Comparison of ENCODE assay signal across 1 cellular context in the genomic region with DNA sequence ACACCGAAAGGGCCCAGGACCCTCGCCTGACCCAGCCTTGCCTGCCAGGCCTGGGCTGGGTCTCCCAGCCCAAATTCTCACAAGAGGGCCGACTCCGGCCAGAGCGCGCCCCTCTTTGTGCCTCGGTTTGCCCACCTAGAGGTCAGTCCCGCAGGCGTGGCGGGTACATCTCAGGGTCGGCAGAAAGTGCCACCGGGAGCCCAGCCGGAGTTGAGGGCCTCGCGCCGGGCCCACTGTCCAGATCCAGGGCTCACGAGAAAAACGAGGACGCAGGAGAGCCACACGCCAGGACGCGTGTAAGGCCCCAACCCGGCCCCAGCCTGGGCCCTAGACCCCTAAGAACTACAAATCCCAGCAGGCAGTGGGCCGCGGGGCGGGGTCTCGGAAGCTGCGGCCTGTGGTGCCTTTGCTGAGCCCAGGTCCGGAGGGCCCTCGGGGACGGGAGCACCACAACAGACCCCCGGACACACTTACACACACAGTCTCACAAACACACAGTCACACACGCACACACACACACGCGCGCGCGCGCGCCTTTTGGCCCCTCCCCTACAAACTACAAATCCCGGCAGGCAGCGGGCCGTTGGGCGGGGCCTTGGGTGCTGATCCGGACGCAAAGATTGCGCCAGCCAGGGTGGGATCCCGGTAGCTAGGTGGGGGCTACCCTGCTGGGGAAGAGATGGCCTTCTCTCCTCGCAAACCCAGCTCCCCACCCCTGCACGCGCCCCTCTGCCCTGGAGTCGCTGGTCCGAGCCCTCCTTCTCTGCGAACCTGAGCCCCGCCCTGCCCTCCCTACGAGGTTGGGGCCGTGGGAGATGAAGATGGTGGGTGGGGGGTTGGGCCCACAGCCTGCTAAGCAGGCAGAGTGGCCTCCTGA.
TF ChIP-seq lines count a peak whose summit lies in the region.

A gene (plus strand): TSS at position 583 of the 877 bp plus-strand sequence. CDS start 10,752 bp downstream, outside the sequence.

TF ChIP-seq in HepG2, 621 proteins besides CTCF, POLR2A, EP300 and RAD21 (continued from another document and continues in another):
- TF ChIP-seq, protein P1, sequence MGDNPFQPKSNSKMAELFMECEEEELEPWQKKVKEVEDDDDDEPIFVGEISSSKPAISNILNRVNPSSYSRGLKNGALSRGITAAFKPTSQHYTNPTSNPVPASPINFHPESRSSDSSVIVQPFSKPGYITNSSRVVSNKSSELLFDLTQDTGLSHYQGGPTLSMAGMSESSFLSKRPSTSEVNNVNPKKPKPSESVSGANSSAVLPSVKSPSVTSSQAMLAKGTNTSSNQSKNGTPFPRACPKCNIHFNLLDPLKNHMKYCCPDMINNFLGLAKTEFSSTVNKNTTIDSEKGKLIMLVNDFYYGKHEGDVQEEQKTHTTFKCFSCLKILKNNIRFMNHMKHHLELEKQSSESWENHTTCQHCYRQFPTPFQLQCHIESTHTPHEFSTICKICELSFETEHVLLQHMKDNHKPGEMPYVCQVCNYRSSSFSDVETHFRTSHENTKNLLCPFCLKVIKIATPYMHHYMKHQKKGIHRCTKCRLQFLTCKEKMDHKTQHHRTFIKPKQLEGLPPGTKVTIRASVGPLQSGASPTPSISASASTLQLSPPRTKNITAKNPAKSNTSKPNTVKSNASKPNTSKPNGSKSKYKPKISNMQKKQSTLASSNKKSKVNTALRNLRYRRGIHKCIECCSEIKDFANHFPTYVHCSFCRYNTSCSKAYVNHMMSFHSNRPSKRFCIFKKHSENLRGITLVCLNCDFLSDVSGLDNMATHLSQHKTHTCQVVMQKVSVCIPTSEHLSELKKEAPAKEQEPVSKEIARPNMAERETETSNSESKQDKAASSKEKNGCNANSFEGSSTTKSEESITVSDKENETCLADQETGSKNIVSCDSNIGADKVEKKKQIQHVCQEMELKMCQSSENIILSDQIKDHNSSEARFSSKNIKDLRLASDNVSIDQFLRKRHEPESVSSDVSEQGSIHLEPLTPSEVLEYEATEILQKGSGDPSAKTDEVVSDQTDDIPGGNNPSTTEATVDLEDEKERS (CRISPR knock-in tag; IDR thresholded peaks at IDR 0.05) = peak; percentile 82
- TF ChIP-seq, protein P2, sequence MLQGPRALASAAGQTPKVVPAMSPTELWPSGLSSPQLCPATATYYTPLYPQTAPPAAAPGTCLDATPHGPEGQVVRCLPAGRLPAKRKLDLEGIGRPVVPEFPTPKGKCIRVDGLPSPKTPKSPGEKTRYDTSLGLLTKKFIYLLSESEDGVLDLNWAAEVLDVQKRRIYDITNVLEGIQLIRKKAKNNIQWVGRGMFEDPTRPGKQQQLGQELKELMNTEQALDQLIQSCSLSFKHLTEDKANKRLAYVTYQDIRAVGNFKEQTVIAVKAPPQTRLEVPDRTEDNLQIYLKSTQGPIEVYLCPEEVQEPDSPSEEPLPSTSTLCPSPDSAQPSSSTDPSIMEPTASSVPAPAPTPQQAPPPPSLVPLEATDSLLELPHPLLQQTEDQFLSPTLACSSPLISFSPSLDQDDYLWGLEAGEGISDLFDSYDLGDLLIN (CRISPR knock-in tag; IDR thresholded peaks at IDR 0.05; ENCODE audit: borderline replicate concordance) = no peak; the same call in 1 of the 2 replicates
- TF ChIP-seq ZFYVE20 (CRISPR knock-in tag; IDR thresholded peaks at IDR 0.05; ENCODE audit: borderline replicate concordance, low read depth) (0 out of 2 replicates have a peak, but pooled peaks have one; percentile 40), SMARCC2 (IDR thresholded peaks at IDR 0.05) (no peak), ZFAT (CRISPR knock-in tag; conservative IDR thresholded peaks at IDR 0.05) (peak; percentile 80; the same call in 1 of the 2 replicates), ELF1 (CRISPR knock-in tag; IDR thresholded peaks at IDR 0.05) (peak; percentile 86), ZNF773 (CRISPR knock-in tag; IDR thresholded peaks at IDR 0.05; ENCODE audit: borderline replicate concordance) (0 out of 2 replicates have a peak, but pooled peaks have one; percentile 51), ZNF7 (CRISPR knock-in tag; IDR thresholded peaks at IDR 0.05) (no peak), ZNF468 (CRISPR knock-in tag; IDR thresholded peaks at IDR 0.05) (no peak; the same call in 1 of the 2 replicates), ONECUT2 (CRISPR knock-in tag; IDR thresholded peaks at IDR 0.05) (peak; percentile 49; the same call in 1 of the 2 replicates), ZNF720 (CRISPR knock-in tag; IDR thresholded peaks at IDR 0.05) (no peak), HDAC2 (CRISPR knock-in tag; IDR thresholded peaks at IDR 0.05) (peak; percentile 39; the same call in 1 of the 2 replicates), PHF5A (CRISPR knock-in tag; IDR thresholded peaks at IDR 0.05; ENCODE audit: low read depth, unreplicated experiment) (peak; percentile 74), PAWR (CRISPR knock-in tag; IDR thresholded peaks at IDR 0.05; ENCODE audit: borderline replicate concordance) (no peak), ZNF260 (CRISPR knock-in tag; IDR thresholded peaks at IDR 0.05; ENCODE audit: borderline replicate concordance, low read depth) (no peak), TBL1XR1 (IDR thresholded peaks at IDR 0.05; ENCODE audit: borderline replicate concordance, low read length, partially characterized antibody) (peak; percentile 61), DMAP1 (CRISPR knock-in tag; IDR thresholded peaks at IDR 0.05) (peak; percentile 83), ZBTB3 (CRISPR knock-in tag; IDR thresholded peaks at IDR 0.05; ENCODE audit: borderline replicate concordance, low read depth) (peak; percentile 34; the same call in 1 of the 2 replicates), ZNF615 (CRISPR knock-in tag; IDR thresholded peaks at IDR 0.05; ENCODE audit: borderline replicate concordance) (no peak), RXRA (CRISPR knock-in tag; IDR thresholded peaks at IDR 0.05) (peak; percentile 67; the same call in 1 of the 2 replicates), ZNF496 (CRISPR knock-in tag; IDR thresholded peaks at IDR 0.05; ENCODE audit: insufficient replicate concordance) (no peak), PHB2 (IDR thresholded peaks at IDR 0.05; ENCODE audit: partially characterized antibody) (no peak), ZNF337 (CRISPR knock-in tag; IDR thresholded peaks at IDR 0.05; ENCODE audit: borderline replicate concordance, low read depth) (no peak), ZNF451 (CRISPR knock-in tag; IDR thresholded peaks at IDR 0.05) (peak; percentile 14), RBAK (CRISPR knock-in tag; IDR thresholded peaks at IDR 0.05) (no peak), MTA1 (CRISPR knock-in tag; IDR thresholded peaks at IDR 0.05; ENCODE audit: borderline replicate concordance) (no peak; the same call in 1 of the 2 replicates), NCOA2 (CRISPR knock-in tag; IDR thresholded peaks at IDR 0.05) (peak; percentile 21)
- TF ChIP-seq, protein P3, sequence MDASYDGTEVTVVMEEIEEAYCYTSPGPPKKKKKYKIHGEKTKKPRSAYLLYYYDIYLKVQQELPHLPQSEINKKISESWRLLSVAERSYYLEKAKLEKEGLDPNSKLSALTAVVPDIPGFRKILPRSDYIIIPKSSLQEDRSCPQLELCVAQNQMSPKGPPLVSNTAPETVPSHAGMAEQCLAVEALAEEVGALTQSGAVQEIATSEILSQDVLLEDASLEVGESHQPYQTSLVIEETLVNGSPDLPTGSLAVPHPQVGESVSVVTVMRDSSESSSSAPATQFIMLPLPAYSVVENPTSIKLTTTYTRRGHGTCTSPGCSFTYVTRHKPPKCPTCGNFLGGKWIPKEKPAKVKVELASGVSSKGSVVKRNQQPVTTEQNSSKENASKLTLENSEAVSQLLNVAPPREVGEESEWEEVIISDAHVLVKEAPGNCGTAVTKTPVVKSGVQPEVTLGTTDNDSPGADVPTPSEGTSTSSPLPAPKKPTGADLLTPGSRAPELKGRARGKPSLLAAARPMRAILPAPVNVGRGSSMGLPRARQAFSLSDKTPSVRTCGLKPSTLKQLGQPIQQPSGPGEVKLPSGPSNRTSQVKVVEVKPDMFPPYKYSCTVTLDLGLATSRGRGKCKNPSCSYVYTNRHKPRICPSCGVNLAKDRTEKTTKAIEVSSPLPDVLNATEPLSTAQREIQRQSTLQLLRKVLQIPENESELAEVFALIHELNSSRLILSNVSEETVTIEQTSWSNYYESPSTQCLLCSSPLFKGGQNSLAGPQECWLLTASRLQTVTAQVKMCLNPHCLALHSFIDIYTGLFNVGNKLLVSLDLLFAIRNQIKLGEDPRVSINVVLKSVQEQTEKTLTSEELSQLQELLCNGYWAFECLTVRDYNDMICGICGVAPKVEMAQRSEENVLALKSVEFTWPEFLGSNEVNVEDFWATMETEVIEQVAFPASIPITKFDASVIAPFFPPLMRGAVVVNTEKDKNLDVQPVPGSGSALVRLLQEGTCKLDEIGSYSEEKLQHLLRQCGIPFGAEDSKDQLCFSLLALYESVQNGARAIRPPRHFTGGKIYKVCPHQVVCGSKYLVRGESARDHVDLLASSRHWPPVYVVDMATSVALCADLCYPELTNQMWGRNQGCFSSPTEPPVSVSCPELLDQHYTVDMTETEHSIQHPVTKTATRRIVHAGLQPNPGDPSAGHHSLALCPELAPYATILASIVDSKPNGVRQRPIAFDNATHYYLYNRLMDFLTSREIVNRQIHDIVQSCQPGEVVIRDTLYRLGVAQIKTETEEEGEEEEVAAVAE (CRISPR knock-in tag; IDR thresholded peaks at IDR 0.05; ENCODE audit: borderline replicate concordance) = no peak; the same call in 1 of the 2 replicates
- TF ChIP-seq, protein P4, sequence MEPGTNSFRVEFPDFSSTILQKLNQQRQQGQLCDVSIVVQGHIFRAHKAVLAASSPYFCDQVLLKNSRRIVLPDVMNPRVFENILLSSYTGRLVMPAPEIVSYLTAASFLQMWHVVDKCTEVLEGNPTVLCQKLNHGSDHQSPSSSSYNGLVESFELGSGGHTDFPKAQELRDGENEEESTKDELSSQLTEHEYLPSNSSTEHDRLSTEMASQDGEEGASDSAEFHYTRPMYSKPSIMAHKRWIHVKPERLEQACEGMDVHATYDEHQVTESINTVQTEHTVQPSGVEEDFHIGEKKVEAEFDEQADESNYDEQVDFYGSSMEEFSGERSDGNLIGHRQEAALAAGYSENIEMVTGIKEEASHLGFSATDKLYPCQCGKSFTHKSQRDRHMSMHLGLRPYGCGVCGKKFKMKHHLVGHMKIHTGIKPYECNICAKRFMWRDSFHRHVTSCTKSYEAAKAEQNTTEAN (CRISPR knock-in tag; conservative IDR thresholded peaks at IDR 0.05) = peak; percentile 99
- TF ChIP-seq, protein P5, sequence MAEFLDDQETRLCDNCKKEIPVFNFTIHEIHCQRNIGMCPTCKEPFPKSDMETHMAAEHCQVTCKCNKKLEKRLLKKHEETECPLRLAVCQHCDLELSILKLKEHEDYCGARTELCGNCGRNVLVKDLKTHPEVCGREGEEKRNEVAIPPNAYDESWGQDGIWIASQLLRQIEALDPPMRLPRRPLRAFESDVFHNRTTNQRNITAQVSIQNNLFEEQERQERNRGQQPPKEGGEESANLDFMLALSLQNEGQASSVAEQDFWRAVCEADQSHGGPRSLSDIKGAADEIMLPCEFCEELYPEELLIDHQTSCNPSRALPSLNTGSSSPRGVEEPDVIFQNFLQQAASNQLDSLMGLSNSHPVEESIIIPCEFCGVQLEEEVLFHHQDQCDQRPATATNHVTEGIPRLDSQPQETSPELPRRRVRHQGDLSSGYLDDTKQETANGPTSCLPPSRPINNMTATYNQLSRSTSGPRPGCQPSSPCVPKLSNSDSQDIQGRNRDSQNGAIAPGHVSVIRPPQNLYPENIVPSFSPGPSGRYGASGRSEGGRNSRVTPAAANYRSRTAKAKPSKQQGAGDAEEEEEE (CRISPR knock-in tag; IDR thresholded peaks at IDR 0.05; ENCODE audit: borderline replicate concordance) = no peak
- TF ChIP-seq, protein P6, sequence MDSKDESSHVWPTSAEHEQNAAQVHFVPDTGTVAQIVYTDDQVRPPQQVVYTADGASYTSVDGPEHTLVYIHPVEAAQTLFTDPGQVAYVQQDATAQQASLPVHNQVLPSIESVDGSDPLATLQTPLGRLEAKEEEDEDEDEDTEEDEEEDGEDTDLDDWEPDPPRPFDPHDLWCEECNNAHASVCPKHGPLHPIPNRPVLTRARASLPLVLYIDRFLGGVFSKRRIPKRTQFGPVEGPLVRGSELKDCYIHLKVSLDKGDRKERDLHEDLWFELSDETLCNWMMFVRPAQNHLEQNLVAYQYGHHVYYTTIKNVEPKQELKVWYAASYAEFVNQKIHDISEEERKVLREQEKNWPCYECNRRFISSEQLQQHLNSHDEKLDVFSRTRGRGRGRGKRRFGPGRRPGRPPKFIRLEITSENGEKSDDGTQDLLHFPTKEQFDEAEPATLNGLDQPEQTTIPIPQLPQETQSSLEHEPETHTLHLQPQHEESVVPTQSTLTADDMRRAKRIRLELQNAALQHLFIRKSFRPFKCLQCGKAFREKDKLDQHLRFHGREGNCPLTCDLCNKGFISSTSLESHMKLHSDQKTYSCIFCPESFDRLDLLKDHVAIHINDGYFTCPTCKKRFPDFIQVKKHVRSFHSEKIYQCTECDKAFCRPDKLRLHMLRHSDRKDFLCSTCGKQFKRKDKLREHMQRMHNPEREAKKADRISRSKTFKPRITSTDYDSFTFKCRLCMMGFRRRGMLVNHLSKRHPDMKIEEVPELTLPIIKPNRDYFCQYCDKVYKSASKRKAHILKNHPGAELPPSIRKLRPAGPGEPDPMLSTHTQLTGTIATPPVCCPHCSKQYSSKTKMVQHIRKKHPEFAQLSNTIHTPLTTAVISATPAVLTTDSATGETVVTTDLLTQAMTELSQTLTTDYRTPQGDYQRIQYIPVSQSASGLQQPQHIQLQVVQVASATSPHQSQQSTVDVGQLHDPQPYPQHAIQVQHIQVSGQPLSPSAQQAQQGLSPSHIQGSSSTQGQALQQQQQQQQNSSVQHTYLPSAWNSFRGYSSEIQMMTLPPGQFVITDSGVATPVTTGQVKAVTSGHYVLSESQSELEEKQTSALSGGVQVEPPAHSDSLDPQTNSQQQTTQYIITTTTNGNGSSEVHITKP (CRISPR knock-in tag; IDR thresholded peaks at IDR 0.05; ENCODE audit: low read depth) = peak; percentile 64
- TF ChIP-seq, protein P7, sequence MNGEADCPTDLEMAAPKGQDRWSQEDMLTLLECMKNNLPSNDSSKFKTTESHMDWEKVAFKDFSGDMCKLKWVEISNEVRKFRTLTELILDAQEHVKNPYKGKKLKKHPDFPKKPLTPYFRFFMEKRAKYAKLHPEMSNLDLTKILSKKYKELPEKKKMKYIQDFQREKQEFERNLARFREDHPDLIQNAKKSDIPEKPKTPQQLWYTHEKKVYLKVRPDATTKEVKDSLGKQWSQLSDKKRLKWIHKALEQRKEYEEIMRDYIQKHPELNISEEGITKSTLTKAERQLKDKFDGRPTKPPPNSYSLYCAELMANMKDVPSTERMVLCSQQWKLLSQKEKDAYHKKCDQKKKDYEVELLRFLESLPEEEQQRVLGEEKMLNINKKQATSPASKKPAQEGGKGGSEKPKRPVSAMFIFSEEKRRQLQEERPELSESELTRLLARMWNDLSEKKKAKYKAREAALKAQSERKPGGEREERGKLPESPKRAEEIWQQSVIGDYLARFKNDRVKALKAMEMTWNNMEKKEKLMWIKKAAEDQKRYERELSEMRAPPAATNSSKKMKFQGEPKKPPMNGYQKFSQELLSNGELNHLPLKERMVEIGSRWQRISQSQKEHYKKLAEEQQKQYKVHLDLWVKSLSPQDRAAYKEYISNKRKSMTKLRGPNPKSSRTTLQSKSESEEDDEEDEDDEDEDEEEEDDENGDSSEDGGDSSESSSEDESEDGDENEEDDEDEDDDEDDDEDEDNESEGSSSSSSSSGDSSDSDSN (CRISPR knock-in tag; IDR thresholded peaks at IDR 0.05) = no peak
- TF ChIP-seq, protein P8, sequence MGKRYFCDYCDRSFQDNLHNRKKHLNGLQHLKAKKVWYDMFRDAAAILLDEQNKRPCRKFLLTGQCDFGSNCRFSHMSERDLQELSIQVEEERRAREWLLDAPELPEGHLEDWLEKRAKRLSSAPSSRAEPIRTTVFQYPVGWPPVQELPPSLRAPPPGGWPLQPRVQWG (CRISPR knock-in tag; IDR thresholded peaks at IDR 0.05; ENCODE audit: borderline replicate concordance, low read depth) = no peak
- TF ChIP-seq, protein P9, sequence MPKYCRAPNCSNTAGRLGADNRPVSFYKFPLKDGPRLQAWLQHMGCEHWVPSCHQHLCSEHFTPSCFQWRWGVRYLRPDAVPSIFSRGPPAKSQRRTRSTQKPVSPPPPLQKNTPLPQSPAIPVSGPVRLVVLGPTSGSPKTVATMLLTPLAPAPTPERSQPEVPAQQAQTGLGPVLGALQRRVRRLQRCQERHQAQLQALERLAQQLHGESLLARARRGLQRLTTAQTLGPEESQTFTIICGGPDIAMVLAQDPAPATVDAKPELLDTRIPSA (CRISPR knock-in tag; IDR thresholded peaks at IDR 0.05; ENCODE audit: borderline replicate concordance) = peak; percentile 99
